9 cellular contexts compared by ENCODE assay signal in genomic region chr10:62166331-62167154, GRCh38.
DNase-seq lines count a peak whose midpoint lies in the region; ATAC-seq and TF ChIP-seq lines count a peak whose summit lies in the region.
"Had no signal": no experiment of that assay in that cellular context is flagged by ENCODE, and none has a peak within 500 bp of the region (broad histone marks: within the 10 kb centered on the region; RNA-seq: fewer than 3 reads in every experiment).

No MANE protein-coding gene starts in this region.

- H2AK9ac ChIP-seq in IMR-90 (replicated peaks; ENCODE audit: low read depth, low read length, poor library complexity), result no peak overlapping the region

- H3K18ac ChIP-seq in IMR-90 (ENCODE audit: low read depth, low read length), result peak overlapping the region; percentile 73

- no peak overlapping the region for H3K4ac ChIP-seq in IMR-90 (ENCODE audit: low read depth, low read length)

- H3K9me3 Mint-ChIP-seq in stimulated activated effector memory CD8-positive, alpha-beta T cell treated with anti-CD3 and anti-CD28 coated beads, Interleukin-12 subunit alpha, Interleukin-12 subunit beta, amount 100 ng/mL, for 72 hours, result no peaks in the 10 kb centered on the region

- H3K36me3 Mint-ChIP-seq in stimulated activated effector memory CD8-positive, alpha-beta T cell treated with anti-CD3 and anti-CD28 coated beads, Interleukin-12 subunit alpha, Interleukin-12 subunit beta, amount 100 ng/mL, for 72 hours, result no peaks in the 10 kb centered on the region

- peak overlapping the region; percentile 11; the same call in 1 of the 2 replicates for H3K4me3 ChIP-seq in IMR-90 (ENCODE audit: insufficient read depth, low read depth, low read length)

- DNase-seq in EL (peak; percentile 25), IMR-90 (peak; percentile 65), iris pigment epithelial cell (ENCODE audit: low read depth) (peak; percentile 15), iPS-NIHi7 (ENCODE audit: extremely low spot score) (no peak), NCI-H1092 (lab: John Stamatoyannopoulos, UW) (no peak), GF-D8 (lab: John Stamatoyannopoulos, UW) (no peak)
- DNase-seq in stimulated activated effector memory CD8-positive, alpha-beta T cell treated with anti-CD3 and anti-CD28 coated beads, Interleukin-12 subunit alpha, Interleukin-12 subunit beta, amount 100 ng/mL, for 72 hours (ENCODE audit: low spot score in 2 of 2), result no peak

- peak overlapping the region; percentile 93 for H3K27ac ChIP-seq in IMR-90 (ENCODE audit: insufficient read depth, low read length)
- H3K27ac ChIP-seq: HL-60 had no signal

- peaks cover 2% of the 10 kb centered on the region; the same call in 1 of the 2 replicates for H3K4me1 ChIP-seq in IMR-90 (ENCODE audit: control insufficient read depth, insufficient read depth, low read length)

- H2BK5ac ChIP-seq in IMR-90 (ENCODE audit: low read depth, low read length, poor library complexity, severe bottlenecking), result peak overlapping the region; percentile 36

- H2BK20ac ChIP-seq in IMR-90 (ENCODE audit: low read depth, low read length), result peak overlapping the region; percentile 23; the same call in 1 of the 2 replicates

- no peaks in the 10 kb centered on the region for H3K27me3 ChIP-seq in IMR-90 (ENCODE audit: control insufficient read depth, insufficient read depth, low read length)

- no peaks in the 10 kb centered on the region for H4K20me1 ChIP-seq in IMR-90 (ENCODE audit: insufficient read depth, low read length)

- CTCF ChIA-PET in IMR-90 (lab: Yijun Ruan, JAX), result interaction anchor here (0.7 kb wide), 1 partner anchor 110 kb away, joined by 3 read pairs; no protein-coding TSS in a partner anchor

- H2AFZ ChIP-seq in IMR-90 (replicated peaks; ENCODE audit: low read length, poor library complexity), result peak overlapping the region; percentile 5

- H2BK15ac ChIP-seq in IMR-90 (ENCODE audit: low read depth, low read length), result no peak overlapping the region; the same call in 2 of the 3 replicates

- peak overlapping the region; percentile 25 to 48 for H4K8ac ChIP-seq in IMR-90 (ENCODE audit: low read depth in 2 of 2, low read length in 2 of 2)

- no peaks in the 10 kb centered on the region for H3K79me1 ChIP-seq in IMR-90 (ENCODE audit: low read depth in 1 of 2, low read length in 2 of 2)

- dilution Hi-C loops in IMR-90 (cut with HindIII; ENCODE audit: low sequenced_read_pairs, unreplicated experiment), result no loop called here

- intact Hi-C loops in IMR-90 (cut with micrococcal nuclease), result no loop called here

- no peaks in the 10 kb centered on the region for H3K36me3 ChIP-seq in IMR-90 (ENCODE audit: control insufficient read depth, insufficient read depth, low read length)

- H3K27ac Mint-ChIP-seq in stimulated activated effector memory CD8-positive, alpha-beta T cell treated with anti-CD3 and anti-CD28 coated beads, Interleukin-12 subunit alpha, Interleukin-12 subunit beta, amount 100 ng/mL, for 72 hours, result no peak overlapping the region

- no TSS peak for BruUV-seq in IMR-90 (replicated peaks; lab: Mats Ljungman, UMichigan)

- in situ Hi-C loops in IMR-90 (cut with MboI; ENCODE audit: low sequenced_read_pairs), result no loop called here

- POLR2A ChIA-PET in IMR-90 (lab: Charles Lee; ENCODE audit: unreplicated experiment), result no interaction called here

- H4K5ac ChIP-seq in IMR-90 (ENCODE audit: low read depth, low read length), result peak overlapping the region; percentile 52

- WGBS in IMR-90 (ENCODE audit: extremely low coverage in 2 of 2, insufficient read length in 1 of 2), 2 experiments, result no CpG with 5 or more reads among the region's 4 CpGs

- no peak for TF ChIP-seq POLR2A in IMR-90 (IDR thresholded peaks at IDR 0.05; ENCODE audit: low read depth, low read length)

- H3K4me1 Mint-ChIP-seq in stimulated activated effector memory CD8-positive, alpha-beta T cell treated with anti-CD3 and anti-CD28 coated beads, Interleukin-12 subunit alpha, Interleukin-12 subunit beta, amount 100 ng/mL, for 72 hours, result no peaks in the 10 kb centered on the region

- no peak overlapping the region for H2AK5ac ChIP-seq in IMR-90 (ENCODE audit: low read depth, low read length)

- peak overlapping the region; percentile 42; the same call in 1 of the 2 replicates for H3K9ac ChIP-seq in IMR-90 (ENCODE audit: low read depth, low read length)

- no peak for TF ChIP-seq RAD21 in IMR-90 (IDR thresholded peaks at IDR 0.05; ENCODE audit: low read length)

- no peak overlapping the region for H3K23ac ChIP-seq in IMR-90 (ENCODE audit: low read depth, low read length)

- H2BK120ac ChIP-seq in IMR-90 (ENCODE audit: low read depth, low read length), result peak overlapping the region; percentile 15; the same call in 1 of the 2 replicates

- no peaks in the 10 kb centered on the region; the same call in 1 of the 2 replicates for H3K9me3 ChIP-seq in IMR-90 (ENCODE audit: control insufficient read depth, insufficient read depth, low read length)

- H3K4me3 Mint-ChIP-seq in stimulated activated effector memory CD8-positive, alpha-beta T cell treated with anti-CD3 and anti-CD28 coated beads, Interleukin-12 subunit alpha, Interleukin-12 subunit beta, amount 100 ng/mL, for 72 hours, result no peak overlapping the region

- H3K9me1 ChIP-seq in IMR-90 (ENCODE audit: insufficient read depth, low read length), result no peaks in the 10 kb centered on the region

- H3K56ac ChIP-seq in IMR-90 (ENCODE audit: extremely low read depth, insufficient read depth, low read length), result no peak overlapping the region

- peak overlapping the region; percentile 80 for H3K4me2 ChIP-seq in IMR-90 (ENCODE audit: low read depth, low read length)

- TF ChIP-seq CTCF in IMR-90 (conservative IDR thresholded peaks at IDR 0.05; ENCODE audit: low read depth, low read length), result no peak

- no peak overlapping the region for H4K91ac ChIP-seq in IMR-90 (ENCODE audit: insufficient read depth, low read depth, low read length)

- 0 out of 2 replicates have a peak overlapping the region, but pooled peaks have one; percentile 5 for H3K14ac ChIP-seq in IMR-90 (replicated peaks; ENCODE audit: low read depth, low read length)

- peak; percentile 99 for ATAC-seq in GM21529 (IDR thresholded peaks at IDR 0.05; ENCODE audit: unreplicated experiment)
- ATAC-seq in IMR-90 (ENCODE audit: low read depth), result peak; percentile 82
- no peak for ATAC-seq in stimulated activated effector memory CD8-positive, alpha-beta T cell treated with anti-CD3 and anti-CD28 coated beads, Interleukin-12 subunit alpha, Interleukin-12 subunit beta, amount 100 ng/mL, for 72 hours

TF ChIP-seq in IMR-90, 13 proteins besides CTCF, POLR2A, EP300 and RAD21:
- no peak for TF ChIP-seq ELK1 (IDR thresholded peaks at IDR 0.05; ENCODE audit: borderline replicate concordance, low read depth, low read length)
- no peak for TF ChIP-seq NFE2L2 (IDR thresholded peaks at IDR 0.05; ENCODE audit: low read depth, low read length)
- no peak for TF ChIP-seq MAFK (IDR thresholded peaks at IDR 0.05; ENCODE audit: low read depth, low read length)
- no peak for TF ChIP-seq RFX5 (IDR thresholded peaks at IDR 0.05; ENCODE audit: low read depth, low read length)
- TF ChIP-seq BHLHE40 (IDR thresholded peaks at IDR 0.05; ENCODE audit: low read depth, low read length), result no peak
- no peak for TF ChIP-seq MXI1 (IDR thresholded peaks at IDR 0.05; ENCODE audit: borderline replicate concordance, low read depth, low read length)
- TF ChIP-seq CEBPB (IDR thresholded peaks at IDR 0.05; ENCODE audit: low read depth, low read length), result no peak
- no peak for TF ChIP-seq CHD1 (IDR thresholded peaks at IDR 0.05; ENCODE audit: low read depth, low read length)
- TF ChIP-seq MAZ (IDR thresholded peaks at IDR 0.05; ENCODE audit: borderline replicate concordance, low read depth, low read length), result no peak
- no peak for TF ChIP-seq FOS (IDR thresholded peaks at IDR 0.05; ENCODE audit: low read depth, low read length)
- no peak for TF ChIP-seq USF2 (IDR thresholded peaks at IDR 0.05; ENCODE audit: low read depth, low read length)
- TF ChIP-seq SMC3 (IDR thresholded peaks at IDR 0.05; ENCODE audit: low read depth, low read length), result no peak
- no peak for TF ChIP-seq RCOR1 (IDR thresholded peaks at IDR 0.05; ENCODE audit: insufficient replicate concordance, low read length)

Comparison
In these comparisons a context has a peak if more than half of its experiments do, and no peak if none do; other contexts are left out.
1. DNase-seq: peak in EL (single experiment), IMR-90 (single experiment) and iris pigment epithelial cell (single experiment); none in iPS-NIHi7 (single experiment), stimulated activated effector memory CD8-positive, alpha-beta T cell treated with anti-CD3 and anti-CD28 coated beads, Interleukin-12 subunit alpha, Interleukin-12 subunit beta, amount 100 ng/mL, for 72 hours (0 of 2), NCI-H1092 (single experiment) and GF-D8 (single experiment).